In genomic region chr13:39811051-39811450, GRCh38 we compare ENCODE assay signal across 24 cellular contexts.
DNase-seq lines count a peak whose midpoint lies in the region; ATAC-seq and TF ChIP-seq lines count a peak whose summit lies in the region.
"Had no signal": no experiment of that assay in that cellular context is flagged by ENCODE, and none has a peak within 500 bp of the region (broad histone marks: within the 10 kb centered on the region; RNA-seq: fewer than 3 reads in every experiment).

No MANE protein-coding gene starts in this region.

- H3F3A ChIP-seq in SK-N-SH (replicated peaks; ENCODE audit: insufficient read depth), result no peaks in the 10 kb centered on the region

- H4K20me1 ChIP-seq in SK-N-SH (ENCODE audit: insufficient read depth), result no peaks in the 10 kb centered on the region
- H4K20me1 ChIP-seq: BLaER1 treated with 17β-estradiol and CSF1 and Interleukin-3, amounts not matched to agents 10 nM and 100 nM had no signal

- peaks cover 0 to 6% (median 0%) of the 10 kb centered on the region in 7 donors for H3K9me3 Mint-ChIP-seq in CD14-positive monocyte
- H3K9me3 Mint-ChIP-seq in type B pancreatic cell, result no peaks in the 10 kb centered on the region
- H3K9me3 Mint-ChIP-seq: activated CD4-positive, alpha-beta T cell treated with anti-CD3 and anti-CD28 coated beads, Interleukin-2, amount 10 ng/mL, durations not matched to agents 7 days and 5 days; activated naive CD4-positive, alpha-beta T cell treated with anti-CD3 and anti-CD28 coated beads, Interleukin-2, amount 50 U/mL, for 24 hours had no signal

- POLR2A ChIA-PET in SK-N-SH (lab: Yijun Ruan, JAX), result no interaction called here

- no peaks in the 10 kb centered on the region for H3K79me1 ChIP-seq in neuronal stem cell (ENCODE audit: low read depth, low read length)

- no peak overlapping the region for H3K4ac ChIP-seq in neuronal stem cell (ENCODE audit: low read length)

- H3K4me1 Mint-ChIP-seq in CD14-positive monocyte, result peaks cover 6% of the 10 kb centered on the region
- H3K4me1 Mint-ChIP-seq in T-helper 17 cell, result no peaks in the 10 kb centered on the region
- H3K4me1 Mint-ChIP-seq in type B pancreatic cell (ENCODE audit: unreplicated experiment), result no peaks in the 10 kb centered on the region
- H3K4me1 Mint-ChIP-seq: activated CD4-positive, alpha-beta T cell treated with anti-CD3 and anti-CD28 coated beads, Interleukin-2, amount 10 ng/mL, durations not matched to agents 7 days and 5 days; activated naive CD4-positive, alpha-beta T cell treated with anti-CD3 and anti-CD28 coated beads, Interleukin-2, amount 50 U/mL, for 24 hours had no signal

- no peak overlapping the region for H4K91ac ChIP-seq in neuronal stem cell (ENCODE audit: low read depth, low read length, poor library complexity)

- peak; percentile 14 for ATAC-seq in T-helper 17 cell
- ATAC-seq in HG03432 (IDR thresholded peaks at IDR 0.05; ENCODE audit: unreplicated experiment), result no peak
- ATAC-seq: activated CD8-positive, alpha-beta memory T cell treated with anti-CD3 and anti-CD28 coated beads, Interleukin-2, amount 10 ng/mL, durations not matched to agents 7 days and 5 days; heart left ventricle; left colon had no signal

- WGBS in neuronal stem cell (ENCODE audit: extremely low coverage in 2 of 2, insufficient read length in 2 of 2, insufficient replicate concordance in 1 of 2), 2 donors, result no CpG with 5 or more reads among the region's 6 CpGs
- 76% methylated on average over 6 of the region's 6 CpGs for whole genome bisulfite sequencing in SK-N-SH (ENCODE audit: low lambda C conversion rate)

- H3K27ac Mint-ChIP-seq in CD14-positive monocyte (peak overlapping the region in 6 of 7 donors; percentile 58 to 85 (median 80)), T-helper 17 cell (no peak overlapping the region), type B pancreatic cell (no peak overlapping the region)
- H3K27ac Mint-ChIP-seq: activated CD4-positive, alpha-beta T cell treated with anti-CD3 and anti-CD28 coated beads, Interleukin-2, amount 10 ng/mL, durations not matched to agents 7 days and 5 days; activated CD8-positive, alpha-beta memory T cell treated with anti-CD3 and anti-CD28 coated beads, Interleukin-2, amount 10 ng/mL, durations not matched to agents 7 days and 5 days had no signal

- intact Hi-C loops in CD14-positive monocyte (cut with micrococcal nuclease), result no loop called here

- no peak overlapping the region for H3K18ac ChIP-seq in neuronal stem cell (ENCODE audit: low read length)

- H3K9me3 ChIP-seq in T-helper 17 cell (ENCODE audit: control insufficient read depth, low read length, poor library complexity, severe bottlenecking) (peaks cover 3% of the 10 kb centered on the region), neuronal stem cell (replicated peaks in 1 of 2; ENCODE audit: control insufficient read depth in 2 of 2, insufficient read depth in 1 of 2, low read depth in 1 of 2, low read length in 2 of 2) (peaks cover 0 to 4% of the 10 kb centered on the region in 2 donors), SK-N-SH (no peaks in the 10 kb centered on the region)
- H3K9me3 ChIP-seq: BLaER1 treated with 17β-estradiol and CSF1 and Interleukin-3, amounts not matched to agents 10 nM and 100 nM; heart left ventricle; stomach; transverse colon had no signal

- H2AK5ac ChIP-seq in neuronal stem cell (ENCODE audit: low read depth, low read length), result no peak overlapping the region

- no peak overlapping the region for H3K23ac ChIP-seq in neuronal stem cell (ENCODE audit: low read depth, low read length, poor library complexity)

- H3K4me2 ChIP-seq in neuronal stem cell (ENCODE audit: insufficient read depth, low read length, poor library complexity, severe bottlenecking) (no peak overlapping the region), SK-N-SH (no peak overlapping the region)

- no peak for TF ChIP-seq CTCF in CD14-positive monocyte (IDR thresholded peaks at IDR 0.05)
- no peak for TF ChIP-seq CTCF in type B pancreatic cell (conservative IDR thresholded peaks at IDR 0.05)
- no peak for TF ChIP-seq CTCF in SK-N-SH (IDR thresholded peaks at IDR 0.05)

- H3K27ac ChIP-seq in neuronal stem cell (replicated peaks; ENCODE audit: low read length) (no peak overlapping the region), SK-N-SH (ENCODE audit: low read depth in 2 of 2, low read length in 1 of 2) (no peak overlapping the region)
- H3K27ac ChIP-seq: epithelial cell of prostate, heart left ventricle, stomach, transverse colon had no signal

- no peaks in the 10 kb centered on the region for H3K27me3 ChIP-seq in neuronal stem cell (ENCODE audit: control insufficient read depth in 3 of 3, insufficient read depth in 3 of 3, low read depth in 1 of 3, low read length in 3 of 3)
- no peaks in the 10 kb centered on the region for H3K27me3 ChIP-seq in SK-N-SH (ENCODE audit: insufficient read depth)
- H3K27me3 ChIP-seq: BLaER1 treated with 17β-estradiol and CSF1 and Interleukin-3, amounts not matched to agents 10 nM and 100 nM; heart left ventricle; stomach; transverse colon had no signal

- H3K79me2 ChIP-seq in SK-N-SH (ENCODE audit: insufficient read depth), result no peaks in the 10 kb centered on the region

- H3K36me3 Mint-ChIP-seq in CD14-positive monocyte (no peaks in the 10 kb centered on the region), T-helper 17 cell (ENCODE audit: low read depth) (peaks cover 3% of the 10 kb centered on the region), type B pancreatic cell (no peaks in the 10 kb centered on the region)
- H3K36me3 Mint-ChIP-seq: activated CD8-positive, alpha-beta memory T cell treated with anti-CD3 and anti-CD28 coated beads, Interleukin-2, amount 10 ng/mL, durations not matched to agents 7 days and 5 days; activated naive CD4-positive, alpha-beta T cell treated with anti-CD3 and anti-CD28 coated beads, Interleukin-2, amount 50 U/mL, for 24 hours had no signal

- no peak overlapping the region for H2BK5ac ChIP-seq in neuronal stem cell (ENCODE audit: low read length)

- no peak overlapping the region for H2BK120ac ChIP-seq in neuronal stem cell (ENCODE audit: low read depth, low read length)

- DNase-seq in CD14-positive monocyte (ENCODE audit: low spot score) (no peak), KG1 (lab: John Stamatoyannopoulos, UW) (peak; percentile 27), T-helper 17 cell (no peak), lung microvascular endothelial cell (ENCODE audit: low read depth in 2 of 2) (peak; percentile 24 to 87), type B pancreatic cell (ENCODE audit: extremely low spot score, unreplicated experiment) (no peak), neuronal stem cell (ENCODE audit: low spot score) (no peak), SK-N-SH (no peak)
- DNase-seq: ACHN; activated CD4-positive, alpha-beta T cell treated with anti-CD3 and anti-CD28 coated beads, Interleukin-2, amount 10 ng/mL, durations not matched to agents 7 days and 5 days; activated CD8-positive, alpha-beta memory T cell treated with anti-CD3 and anti-CD28 coated beads, Interleukin-2, amount 10 ng/mL, durations not matched to agents 7 days and 5 days; heart left ventricle; left colon; NCI-H1092; NCI-H1930; NCI-H345; Right ventricle myocardium superior; stimulated activated CD4-positive, alpha-beta T cell treated with anti-CD3 and anti-CD28 coated beads, Interleukin-12 subunit alpha, Interleukin-12 subunit beta, amount 100 ng/mL, for 4 hours; stomach; transverse colon had no signal

- no peak overlapping the region for H3K9ac ChIP-seq in neuronal stem cell (ENCODE audit: low read depth, low read length, poor library complexity)
- H3K9ac ChIP-seq in SK-N-SH, result no peak overlapping the region
- H3K9ac ChIP-seq: BLaER1 treated with 17β-estradiol and CSF1 and Interleukin-3, amounts not matched to agents 10 nM and 100 nM had no signal

- H3K36me3 ChIP-seq in neuronal stem cell (replicated peaks in 1 of 2; ENCODE audit: control insufficient read depth in 2 of 2, insufficient read depth in 2 of 2, low read length in 2 of 2), result no peaks in the 10 kb centered on the region
- H3K36me3 ChIP-seq in SK-N-SH (replicated peaks in 1 of 2; ENCODE audit: control insufficient read depth in 1 of 2, insufficient read depth in 2 of 2, low read length in 1 of 2), result no peaks in the 10 kb centered on the region
- H3K36me3 ChIP-seq: BLaER1 treated with 17β-estradiol and CSF1 and Interleukin-3, amounts not matched to agents 10 nM and 100 nM; heart left ventricle; stomach; transverse colon had no signal

- H2AFZ ChIP-seq in neuronal stem cell (ENCODE audit: low read length), result no peak overlapping the region
- H2AFZ ChIP-seq in SK-N-SH (ENCODE audit: low read depth), result no peak overlapping the region

- H3K4me3 ChIP-seq in neuronal stem cell (ENCODE audit: low read length in 2 of 2) (no peak overlapping the region), SK-N-SH (ENCODE audit: low read depth in 2 of 2, low read length in 1 of 2) (no peak overlapping the region)
- H3K4me3 ChIP-seq: BLaER1 treated with 17β-estradiol and CSF1 and Interleukin-3, amounts not matched to agents 10 nM and 100 nM; heart left ventricle; K562; stomach; transverse colon had no signal

- H3K27me3 Mint-ChIP-seq in CD14-positive monocyte (ENCODE audit: low read depth in 3 of 3) (peaks cover 0 to 3% (median 0%) of the 10 kb centered on the region in 3 donors), T-helper 17 cell (peaks cover 9% of the 10 kb centered on the region), type B pancreatic cell (peaks cover 6% of the 10 kb centered on the region)
- H3K27me3 Mint-ChIP-seq: activated CD4-positive, alpha-beta T cell treated with anti-CD3 and anti-CD28 coated beads, Interleukin-2, amount 10 ng/mL, durations not matched to agents 7 days and 5 days; activated naive CD4-positive, alpha-beta T cell treated with anti-CD3 and anti-CD28 coated beads, Interleukin-2, amount 50 U/mL, for 24 hours had no signal

- CTCF ChIA-PET in SK-N-SH (lab: Yijun Ruan, JAX), result no interaction called here

- no peaks in the 10 kb centered on the region for H3K9me2 ChIP-seq in SK-N-SH

- no peak for TF ChIP-seq EP300 in SK-N-SH (IDR thresholded peaks at IDR 0.05; ENCODE audit: borderline replicate concordance in 1 of 2, low read depth in 1 of 2, low read length in 1 of 2)

- no peak overlapping the region for H3K14ac ChIP-seq in neuronal stem cell (ENCODE audit: low read length)

- H3K4me3 Mint-ChIP-seq in CD14-positive monocyte (peak overlapping the region in 1 of 2 donors; percentile 76), T-helper 17 cell (no peak overlapping the region), type B pancreatic cell (no peak overlapping the region)
- H3K4me3 Mint-ChIP-seq: activated CD4-positive, alpha-beta T cell treated with anti-CD3 and anti-CD28 coated beads, Interleukin-2, amount 10 ng/mL, durations not matched to agents 7 days and 5 days; activated CD8-positive, alpha-beta memory T cell treated with anti-CD3 and anti-CD28 coated beads, Interleukin-2, amount 10 ng/mL, durations not matched to agents 7 days and 5 days; activated naive CD4-positive, alpha-beta T cell treated with anti-CD3 and anti-CD28 coated beads, Interleukin-2, amount 50 U/mL, for 24 hours had no signal

- no peak overlapping the region for H2BK15ac ChIP-seq in neuronal stem cell (ENCODE audit: low read length)

- no peak overlapping the region for H4K8ac ChIP-seq in neuronal stem cell (ENCODE audit: low read depth, low read length)

- TF ChIP-seq RAD21 in SK-N-SH (IDR thresholded peaks at IDR 0.05; ENCODE audit: low read length), result no peak

- H3K4me1 ChIP-seq in neuronal stem cell (ENCODE audit: control insufficient read depth in 2 of 2, insufficient read depth in 1 of 2, low read depth in 1 of 2, low read length in 2 of 2), result no peaks in the 10 kb centered on the region
- no peaks in the 10 kb centered on the region for H3K4me1 ChIP-seq in SK-N-SH (ENCODE audit: control insufficient read depth in 1 of 2, insufficient read depth in 2 of 2, low read depth in 1 of 2, low read length in 1 of 2)
- H3K4me1 ChIP-seq: heart left ventricle, stomach, transverse colon had no signal

- H2BK12ac ChIP-seq in neuronal stem cell (ENCODE audit: low read length), result no peak overlapping the region

Comparison
In these comparisons a context has a peak if more than half of its experiments do, and no peak if none do; other contexts are left out.
1. DNase-seq: peak in KG1 (single experiment) and lung microvascular endothelial cell (2 of 2); none in CD14-positive monocyte (single experiment), T-helper 17 cell (0 of 3), type B pancreatic cell (single experiment), neuronal stem cell (single experiment) and SK-N-SH (single experiment).
2. H3K27ac Mint-ChIP-seq: peak in CD14-positive monocyte (6 of 7); none in T-helper 17 cell (single experiment) and type B pancreatic cell (single experiment).